In the genomic region with DNA sequence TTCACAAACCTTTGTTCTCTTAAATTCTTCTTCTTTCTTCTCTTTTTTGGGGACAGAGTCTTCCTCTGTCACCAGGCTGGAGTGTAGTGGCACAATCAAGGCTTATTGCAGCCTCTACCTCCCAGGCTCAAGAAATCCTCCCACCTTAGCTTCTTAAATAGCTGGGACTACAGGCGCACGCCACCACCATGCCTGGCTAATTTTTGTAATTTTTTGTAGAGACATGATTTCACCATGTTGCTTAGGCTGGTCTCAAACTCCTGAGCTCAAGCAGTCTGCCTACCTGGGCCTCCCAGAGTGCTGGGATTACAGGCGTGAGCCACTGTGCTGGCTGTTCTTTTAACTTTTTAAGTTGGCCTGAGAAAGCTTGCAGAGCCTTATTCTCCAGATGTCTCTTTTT, we compare ENCODE assay signal across 27 cellular contexts. TPM values are rescaled to one million over a fixed set of nuclear protein-coding genes. Genes with fewer than 3 reads are reported as not detected.
A peak's percentile ranks its signal among the peaks of the same experiment; 100 is the strongest.
DNase-seq lines count a peak whose midpoint lies in the region; ATAC-seq lines count a peak whose summit lies in the region.
"Had no signal": no experiment of that assay in that cellular context is flagged by ENCODE, and none has a peak within 500 bp of the region (broad histone marks: within the 10 kb centered on the region; RNA-seq: fewer than 3 reads in every experiment).

No MANE protein-coding gene starts in this region.

- H3K4me2 ChIP-seq in Karpas-422 (ENCODE audit: low read depth, low read length, poor library complexity, severe bottlenecking) (no peak overlapping the region), trophoblast cell (ENCODE audit: low read length) (no peak overlapping the region)
- H3K4me2 ChIP-seq: SK-N-SH had no signal

- H3K79me1 ChIP-seq in trophoblast cell (ENCODE audit: low read length): no peaks in the 10 kb centered on the region

- peaks cover 10% of the 10 kb centered on the region for H3K36me3 ChIP-seq in Karpas-422 (ENCODE audit: insufficient read depth, low read length)
- H3K36me3 ChIP-seq in trophoblast cell (ENCODE audit: control insufficient read depth in 1 of 2, insufficient read depth in 2 of 2, low read length in 2 of 2): peaks cover 0 to 5% of the 10 kb centered on the region in 2 experiments
- H3K36me3 ChIP-seq: esophagus muscularis mucosa, left lung, tibial artery had no signal

- H3K27ac Mint-ChIP-seq in activated naive CD4-positive, alpha-beta T cell treated with anti-CD3 and anti-CD28 coated beads, Interleukin-2, amount 50 U/mL, for 24 hours: peak overlapping the region; percentile 36
- no peak overlapping the region for H3K27ac Mint-ChIP-seq in activated naive CD4-positive, alpha-beta T cell treated with anti-CD3 and anti-CD28 coated beads, Interleukin-2, amount 10 ng/mL, durations not matched to agents 7 days and 5 days
- peak overlapping the region; percentile 39 for H3K27ac Mint-ChIP-seq in activated naive CD8-positive, alpha-beta T cell treated with anti-CD3 and anti-CD28 coated beads for 36 hours

- H4K91ac ChIP-seq in trophoblast cell (ENCODE audit: low read depth, low read length): no peak overlapping the region

- H3K14ac ChIP-seq in trophoblast cell (ENCODE audit: low read length): no peak overlapping the region

- ATAC-seq in GM21825 (IDR thresholded peaks at IDR 0.05; ENCODE audit: unreplicated experiment) (no peak), GM19467 (IDR thresholded peaks at IDR 0.05; ENCODE audit: unreplicated experiment) (no peak)
- ATAC-seq: GM12878, left lung, right cardiac atrium had no signal

- peaks cover 56% of the 10 kb centered on the region for H3K4me1 Mint-ChIP-seq in activated naive CD4-positive, alpha-beta T cell treated with anti-CD3 and anti-CD28 coated beads, Interleukin-2, amount 50 U/mL, for 24 hours
- peaks cover 13% of the 10 kb centered on the region for H3K4me1 Mint-ChIP-seq in activated naive CD4-positive, alpha-beta T cell treated with anti-CD3 and anti-CD28 coated beads, Interleukin-2, amount 10 ng/mL, durations not matched to agents 7 days and 5 days
- peaks cover 36% of the 10 kb centered on the region for H3K4me1 Mint-ChIP-seq in activated naive CD8-positive, alpha-beta T cell treated with anti-CD3 and anti-CD28 coated beads for 36 hours

- H4K8ac ChIP-seq in trophoblast cell (ENCODE audit: low read depth, low read length): peak overlapping the region; percentile 47

- H3K79me2 ChIP-seq in Karpas-422 (ENCODE audit: low read length) (peaks cover 76% of the 10 kb centered on the region), trophoblast cell (ENCODE audit: control insufficient read depth, insufficient read depth, low read length, poor library complexity) (peaks cover 4% of the 10 kb centered on the region)

- no peak overlapping the region for H3K18ac ChIP-seq in trophoblast cell (ENCODE audit: low read length)

- H3K4me3 Mint-ChIP-seq in activated naive CD4-positive, alpha-beta T cell treated with anti-CD3 and anti-CD28 coated beads, Interleukin-2, amount 50 U/mL, for 24 hours: no peak overlapping the region
- H3K4me3 Mint-ChIP-seq in activated naive CD4-positive, alpha-beta T cell treated with anti-CD3 and anti-CD28 coated beads, Interleukin-2, amount 10 ng/mL, durations not matched to agents 7 days and 5 days: no peak overlapping the region
- no peak overlapping the region for H3K4me3 Mint-ChIP-seq in activated naive CD8-positive, alpha-beta T cell treated with anti-CD3 and anti-CD28 coated beads for 36 hours

- no peak overlapping the region for H2AK5ac ChIP-seq in trophoblast cell (ENCODE audit: low read length)

- H3K27ac ChIP-seq in Karpas-422 (ENCODE audit: low read length) (0 out of 2 replicates have a peak overlapping the region, but pooled peaks have one; percentile 8), trophoblast cell (ENCODE audit: low read depth, low read length) (no peak overlapping the region)
- H3K27ac ChIP-seq: esophagus muscularis mucosa, left lung, tibial artery had no signal

- no peaks in the 10 kb centered on the region for H3K27me3 Mint-ChIP-seq in activated naive CD4-positive, alpha-beta T cell treated with anti-CD3 and anti-CD28 coated beads, Interleukin-2, amount 50 U/mL, for 24 hours
- no peaks in the 10 kb centered on the region for H3K27me3 Mint-ChIP-seq in activated naive CD4-positive, alpha-beta T cell treated with anti-CD3 and anti-CD28 coated beads, Interleukin-2, amount 10 ng/mL, durations not matched to agents 7 days and 5 days
- H3K27me3 Mint-ChIP-seq in activated naive CD8-positive, alpha-beta T cell treated with anti-CD3 and anti-CD28 coated beads for 36 hours: no peaks in the 10 kb centered on the region

- no peaks in the 10 kb centered on the region for H4K20me1 ChIP-seq in Karpas-422 (ENCODE audit: insufficient read depth, low read depth, low read length)

- no peaks in the 10 kb centered on the region for H3K9me3 Mint-ChIP-seq in activated naive CD4-positive, alpha-beta T cell treated with anti-CD3 and anti-CD28 coated beads, Interleukin-2, amount 50 U/mL, for 24 hours
- H3K9me3 Mint-ChIP-seq in activated naive CD4-positive, alpha-beta T cell treated with anti-CD3 and anti-CD28 coated beads, Interleukin-2, amount 10 ng/mL, durations not matched to agents 7 days and 5 days: peaks cover 4% of the 10 kb centered on the region
- no peaks in the 10 kb centered on the region for H3K9me3 Mint-ChIP-seq in activated naive CD8-positive, alpha-beta T cell treated with anti-CD3 and anti-CD28 coated beads for 36 hours

- WGBS in trophoblast cell (ENCODE audit: extremely low coverage, insufficient coverage, insufficient read length): no CpG with 5 or more reads among the region's 3 CpGs

- no peaks in the 10 kb centered on the region for H3K9me2 ChIP-seq in Karpas-422 (replicated peaks; ENCODE audit: insufficient read depth, low read length)
- H3K9me2 ChIP-seq: SK-N-SH had no signal

- H2AFZ ChIP-seq in Karpas-422 (ENCODE audit: low read length) (no peak overlapping the region), trophoblast cell (ENCODE audit: insufficient read depth, low read length, poor library complexity) (no peak overlapping the region)

- CTCF ChIA-PET in activated naive CD4-positive, alpha-beta T cell treated with anti-CD3 and anti-CD28 coated beads, Interleukin-2, amount 10 ng/mL, durations not matched to agents 7 days and 5 days (lab: Charles Lee): interaction anchor here (0.8 kb wide), 1 partner anchor 71 kb away, joined by 3 read pairs; no protein-coding TSS in a partner anchor

- H2BK5ac ChIP-seq in trophoblast cell (ENCODE audit: low read depth, low read length, poor library complexity): no peak overlapping the region

- H3K9me3 ChIP-seq in Karpas-422 (ENCODE audit: low read length) (no peaks in the 10 kb centered on the region), trophoblast cell (ENCODE audit: insufficient read depth, low read depth, low read length) (no peaks in the 10 kb centered on the region)
- H3K9me3 ChIP-seq: esophagus muscularis mucosa, left lung, SK-N-SH, spleen, tibial artery had no signal

- DNase-seq in activated naive CD4-positive, alpha-beta T cell treated with anti-CD3 and anti-CD28 coated beads, Interleukin-2, amount 10 ng/mL, durations not matched to agents 7 days and 5 days: no peak
- DNase-seq in Karpas-422: no peak
- no peak for DNase-seq in activated naive CD8-positive, alpha-beta T cell treated with anti-CD3 and anti-CD28 coated beads for 36 hours
- DNase-seq in trophoblast cell: peak; percentile 64 to 79
- DNase-seq: activated CD4-positive, alpha-beta T cell treated with anti-CD3 and anti-CD28 coated beads, Interleukin-2, amount 50 U/mL, for 48 hours; activated CD8-positive, alpha-beta memory T cell treated with anti-CD3 and anti-CD28 coated beads, Interleukin-2, amount 50 U/mL, for 4 hours; dermis blood vessel endothelial cell; DMS153; foreskin fibroblast; H7; KG1; left lung; MM.1S; NCI-H1105 treated with DMSO at 0.1 percent for 48 hours; NCI-H1930; NCI-H524 treated with DMSO at 0.1 percent for 48 hours; right cardiac atrium; SK-N-SH; spleen; stimulated activated CD4-positive, alpha-beta T cell treated with anti-CD3 and anti-CD28 coated beads, Interleukin-2, amount 100 ng/mL, for 24 hours; T-helper 9 cell; tibial artery had no signal

- no peak overlapping the region for H4K12ac ChIP-seq in trophoblast cell (ENCODE audit: low read depth, low read length)

- H3K4ac ChIP-seq in trophoblast cell (ENCODE audit: low read depth, low read length): no peak overlapping the region

- peaks cover 21% of the 10 kb centered on the region for H3K4me1 ChIP-seq in Karpas-422 (ENCODE audit: low read length)
- peaks cover 3 to 7% of the 10 kb centered on the region in 2 experiments for H3K4me1 ChIP-seq in trophoblast cell (ENCODE audit: control insufficient read depth in 1 of 2, insufficient read depth in 2 of 2, low read length in 2 of 2)

- H3K4me3 ChIP-seq in Karpas-422 (ENCODE audit: low read length) (no peak overlapping the region), trophoblast cell (ENCODE audit: low read depth, low read length) (no peak overlapping the region)
- H3K4me3 ChIP-seq: esophagus muscularis mucosa, GM12878, left lung, spleen, tibial artery had no signal

- H2BK120ac ChIP-seq in trophoblast cell (ENCODE audit: insufficient read depth, low read length, poor library complexity): no peak overlapping the region

- H3K9ac ChIP-seq in Karpas-422 (ENCODE audit: low read length) (no peak overlapping the region), trophoblast cell (ENCODE audit: low read length) (no peak overlapping the region)
- H3K9ac ChIP-seq: SK-N-SH had no signal

- no peaks in the 10 kb centered on the region for H3K27me3 ChIP-seq in Karpas-422 (ENCODE audit: low read length)
- H3K27me3 ChIP-seq in trophoblast cell (ENCODE audit: insufficient read depth, low read length): no peaks in the 10 kb centered on the region
- H3K27me3 ChIP-seq: esophagus muscularis mucosa, left lung, spleen, tibial artery had no signal

- H3K36me3 Mint-ChIP-seq in activated naive CD4-positive, alpha-beta T cell treated with anti-CD3 and anti-CD28 coated beads, Interleukin-2, amount 50 U/mL, for 24 hours: peaks cover 16% of the 10 kb centered on the region
- H3K36me3 Mint-ChIP-seq in activated naive CD4-positive, alpha-beta T cell treated with anti-CD3 and anti-CD28 coated beads, Interleukin-2, amount 10 ng/mL, durations not matched to agents 7 days and 5 days: peaks cover 24% of the 10 kb centered on the region
- peaks cover 37% of the 10 kb centered on the region for H3K36me3 Mint-ChIP-seq in activated naive CD8-positive, alpha-beta T cell treated with anti-CD3 and anti-CD28 coated beads for 36 hours

- H3K23ac ChIP-seq in trophoblast cell (ENCODE audit: low read length): no peak overlapping the region

- no peak overlapping the region for H2BK12ac ChIP-seq in trophoblast cell (ENCODE audit: low read length)

RNA-seq across cellular contexts. Expression of a gene that starts 48.0 kb away (rescaled TPM):
- total RNA-seq in Karpas-422 (2014; rRNA removed; shearing (Covaris generic); ENCODE audit: low replicate concordance): 67.2 and 90.0 TPM in 2 replicates
- total RNA-seq in activated naive CD8-positive, alpha-beta T cell treated with anti-CD3 and anti-CD28 coated beads for 36 hours: 10 to 100 TPM; 58.1 to 66.4 TPM
- 189 and 191 TPM in 2 replicates for polyA plus RNA-seq in trophoblast cell (2013)

Comparison
In these comparisons a context has a peak if more than half of its experiments do, and no peak if none do; other contexts are left out.
1. DNase-seq: peak in trophoblast cell (2 of 2); none in activated naive CD4-positive, alpha-beta T cell treated with anti-CD3 and anti-CD28 coated beads, Interleukin-2, amount 10 ng/mL, durations not matched to agents 7 days and 5 days (single experiment), Karpas-422 (single experiment) and activated naive CD8-positive, alpha-beta T cell treated with anti-CD3 and anti-CD28 coated beads for 36 hours (single experiment).